ENCODE assay signal across 26 cellular contexts in genomic region chr2:100483892-100484291, GRCh38. TPM values are rescaled to one million over a fixed set of nuclear protein-coding genes. Genes with fewer than 3 reads are reported as not detected.
"Had no signal": no experiment of that assay in that cellular context is flagged by ENCODE, and none has a peak within 500 bp of the region (broad histone marks: within the 10 kb centered on the region; RNA-seq: fewer than 3 reads in every experiment).

No MANE protein-coding gene starts in this region.

- DNase-seq: activated CD4-positive, alpha-beta T cell treated with anti-CD3 and anti-CD28 coated beads for 48 hours; activated CD4-positive, alpha-beta T cell treated with anti-CD3 and anti-CD28 coated beads, Interleukin-2, amount 50 U/mL, for 48 hours; activated CD8-positive, alpha-beta memory T cell treated with anti-CD3 and anti-CD28 coated beads for 24 hours; activated effector memory CD4-positive, alpha-beta T cell treated with anti-CD3 and anti-CD28 coated beads, Interleukin-2, amount 50 U/mL, for 16 hours; activated naive CD4-positive, alpha-beta T cell treated with anti-CD3 and anti-CD28 coated beads for 36 hours; activated naive CD8-positive, alpha-beta T cell treated with anti-CD3 and anti-CD28 coated beads for 36 hours; adrenal gland; dorsolateral prefrontal cortex; effector memory CD4-positive, alpha-beta T cell; kidney glomerular epithelial cell; mesendoderm; natural killer cell; stimulated activated CD4-positive, alpha-beta T cell treated with anti-CD3 and anti-CD28 coated beads, Interleukin-1b, Interleukin-23, amount 100 ng/mL, for 48 hours; stimulated activated CD4-positive, alpha-beta T cell treated with anti-CD3 and anti-CD28 coated beads, Interleukin-4, amount 100 ng/mL, for 4 hours; stimulated activated CD8-positive, alpha-beta memory T cell treated with anti-CD3 and anti-CD28 coated beads, Interleukin-4, amount 100 ng/mL, for 48 hours; stimulated activated naive CD8-positive, alpha-beta T cell treated with anti-CD3 and anti-CD28 coated beads, Interleukin-15, amount 100 ng/mL, for 72 hours; substantia nigra; WERI-Rb-1 had no signal

- FAIRE-seq: frontal cortex, TTC549 had no signal

- ATAC-seq: activated CD4-positive, CD25-positive, alpha-beta regulatory T cell treated with anti-CD3 and anti-CD28 coated beads, Interleukin-2, amount 50 U/mL, for 24 hours; left lobe of liver; natural killer cell; stimulated activated memory B cell treated with anti-CD40 and anti-IgM and Interleukin-4, amounts not matched to agents 10 μg/mL and 1 μg/mL and 100 μg/mL, for 72 hours; stimulated activated naive CD8-positive, alpha-beta T cell treated with anti-CD3 and anti-CD28 coated beads, Interleukin-15, amount 100 ng/mL, for 72 hours had no signal

RNA-seq across cellular contexts. Expression of gene NMS, which starts 13.6 kb away (rescaled TPM):
- polyA plus RNA-seq: adrenal gland, cardiac muscle cell, lung, smooth muscle cell had no signal
